In genomic region chr5:161498531-161498930, GRCh38 we compare ENCODE assay signal across 19 cellular contexts. TPM values are rescaled to one million over a fixed set of nuclear protein-coding genes. Genes with fewer than 3 reads are reported as not detected.
A peak's percentile ranks its signal among the peaks of the same experiment; 100 is the strongest.
DNase-seq lines count a peak whose midpoint lies in the region; TF ChIP-seq lines count a peak whose summit lies in the region.
"Had no signal": no experiment of that assay in that cellular context is flagged by ENCODE, and none has a peak within 500 bp of the region (broad histone marks: within the 10 kb centered on the region; RNA-seq: fewer than 3 reads in every experiment).

No MANE protein-coding gene starts in this region.

- in situ Hi-C loops in mammary epithelial cell (cut with MboI; ENCODE audit: low sequenced_read_pairs in 2 of 2) = no loop called here

- POLR2A ChIA-PET in MCF 10A (lab: Yijun Ruan, JAX) = no interaction called here

- H3K4me2 ChIP-seq in mammary epithelial cell (ENCODE audit: insufficient read depth, low read depth, low read length) = no peak overlapping the region
- H3K4me2 ChIP-seq: A549 had no signal

- H3K27me3 Mint-ChIP-seq in MCF 10A (ENCODE audit: insufficient read depth, unreplicated experiment) = peaks cover 15% of the 10 kb centered on the region
- H3K27me3 Mint-ChIP-seq: CD4-positive, alpha-beta T cell had no signal

- H3K9me3 ChIP-seq in mammary epithelial cell (replicated peaks; ENCODE audit: insufficient read depth, low read length) (no peaks in the 10 kb centered on the region), Peyer's patch (no peaks in the 10 kb centered on the region), left ventricle myocardium inferior (replicated peaks) (peaks cover 25% of the 10 kb centered on the region)
- H3K9me3 ChIP-seq: A549, Caco-2, HAP-1 had no signal

- BruUV-seq in MCF 10A (replicated peaks; lab: Mats Ljungman, UMichigan) (no TSS peak), mammary epithelial cell (replicated peaks; lab: Mats Ljungman, UMichigan) (no TSS peak)

- dilution Hi-C loops in mammary epithelial cell (cut with HindIII; ENCODE audit: low sequenced_read_pairs) = no loop called here

- 0% methylated on average over 1 of the region's 1 CpG for WGBS in mammary epithelial cell (ENCODE audit: low coverage, missing lambda C conversion rate)

- no peaks in the 10 kb centered on the region for H3K79me2 ChIP-seq in mammary epithelial cell (ENCODE audit: insufficient read depth, low read length)

- H3K4me3 ChIP-seq in mammary epithelial cell (replicated peaks in 1 of 3; ENCODE audit: insufficient read depth in 1 of 3, low read depth in 2 of 3, low read length in 3 of 3) = no peak overlapping the region
- no peak overlapping the region for H3K4me3 ChIP-seq in Peyer's patch
- no peak overlapping the region for H3K4me3 ChIP-seq in left ventricle myocardium inferior
- H3K4me3 ChIP-seq: A549, HAP-1 had no signal

- H3K36me3 ChIP-seq in mammary epithelial cell (ENCODE audit: insufficient read depth, low read length) = no peaks in the 10 kb centered on the region
- H3K36me3 ChIP-seq in Peyer's patch = no peaks in the 10 kb centered on the region
- H3K36me3 ChIP-seq in left ventricle myocardium inferior = no peaks in the 10 kb centered on the region
- H3K36me3 ChIP-seq: HAP-1 had no signal

- H3K4me1 ChIP-seq in mammary epithelial cell (ENCODE audit: insufficient read depth, low read length) = no peaks in the 10 kb centered on the region
- H3K4me1 ChIP-seq in Peyer's patch = no peaks in the 10 kb centered on the region
- H3K4me1 ChIP-seq in left ventricle myocardium inferior = no peaks in the 10 kb centered on the region
- H3K4me1 ChIP-seq: A549, Caco-2, HAP-1 had no signal

- no peak overlapping the region for H3K4me3 Mint-ChIP-seq in MCF 10A (ENCODE audit: unreplicated experiment)
- H3K4me3 Mint-ChIP-seq: CD4-positive, alpha-beta T cell had no signal

- no peaks in the 10 kb centered on the region for H3K36me3 Mint-ChIP-seq in MCF 10A (ENCODE audit: insufficient read depth, unreplicated experiment)

- DNase-seq in MCF 10A (ENCODE audit: unreplicated experiment) = peak; percentile 11
- DNase-seq in mammary epithelial cell = no peak
- DNase-seq in Peyer's patch = peak in 2 of 3 donors; percentile 60 to 71
- peak; percentile 37 for DNase-seq in myocyte (ENCODE audit: low read depth)
- DNase-seq in left ventricle myocardium inferior = no peak
- DNase-seq in NCI-H2171 (lab: John Stamatoyannopoulos, UW) = no peak
- DNase-seq in DMS 273 treated with DMSO at 0.1 percent for 48 hours (lab: John Stamatoyannopoulos, UW) = no peak
- DNase-seq: AML-193; Caco-2; CD4-positive, alpha-beta T cell; DMS153; DMS79; GDM1; GOT3 had no signal

- intact Hi-C loops in MCF 10A (cut with micrococcal nuclease) (no loop called here), mammary epithelial cell (cut with micrococcal nuclease) (no loop called here), left ventricle myocardium inferior (cut with micrococcal nuclease) (no loop called here)

- H3K27me3 ChIP-seq in mammary epithelial cell (ENCODE audit: insufficient read depth, low read length) (no peaks in the 10 kb centered on the region), Peyer's patch (no peaks in the 10 kb centered on the region), left ventricle myocardium inferior (ENCODE audit: low read depth) (no peaks in the 10 kb centered on the region)

- H4K20me1 ChIP-seq in mammary epithelial cell (ENCODE audit: insufficient read depth, low read length) = no peaks in the 10 kb centered on the region

- H3K27ac Mint-ChIP-seq in MCF 10A (ENCODE audit: low read depth, unreplicated experiment) = no peak overlapping the region
- H3K27ac Mint-ChIP-seq: CD4-positive, alpha-beta T cell had no signal

- CTCF ChIA-PET in MCF 10A (lab: Yijun Ruan, JAX) = no interaction called here
- CTCF ChIA-PET in mammary epithelial cell (lab: Charles Lee; ENCODE audit: low non-redundant PET) = no interaction called here

- H3K9ac ChIP-seq in mammary epithelial cell (ENCODE audit: insufficient read depth, low read length) = no peak overlapping the region

- no peak for TF ChIP-seq CTCF in MCF 10A (IDR thresholded peaks at IDR 0.05; ENCODE audit: unreplicated experiment)
- TF ChIP-seq CTCF in mammary epithelial cell (conservative IDR thresholded peaks at IDR 0.05 in 1 of 2, IDR thresholded peaks at IDR 0.05 in 1 of 2; ENCODE audit: extremely low read depth in 1 of 2, insufficient read depth in 1 of 2, low read depth in 1 of 2, low read length in 2 of 2) = no peak
- no peak for TF ChIP-seq CTCF in Peyer's patch (IDR thresholded peaks at IDR 0.05)
- no peak for TF ChIP-seq CTCF in left ventricle myocardium inferior (IDR thresholded peaks at IDR 0.05; ENCODE audit: borderline replicate concordance)

- H2AFZ ChIP-seq in mammary epithelial cell (ENCODE audit: low read depth, low read length) = no peak overlapping the region

- H3K27ac ChIP-seq in mammary epithelial cell (ENCODE audit: insufficient read depth, low read depth, low read length) = no peak overlapping the region
- H3K27ac ChIP-seq in Peyer's patch = no peak overlapping the region
- H3K27ac ChIP-seq in left ventricle myocardium inferior (replicated peaks) = no peak overlapping the region
- H3K27ac ChIP-seq: 22Rv1, A549, C4-2B had no signal

- peaks cover 5% of the 10 kb centered on the region for H3K4me1 Mint-ChIP-seq in MCF 10A (ENCODE audit: insufficient read depth, unreplicated experiment)

- H3K9me3 Mint-ChIP-seq in MCF 10A (ENCODE audit: unreplicated experiment) = peaks cover 7% of the 10 kb centered on the region

- no peak for TF ChIP-seq POLR2A in Peyer's patch (IDR thresholded peaks at IDR 0.05)

RNA-seq across cellular contexts. Expression of gene GABRB2, which starts 48.0 kb away (rescaled TPM):
- total RNA-seq in MCF 10A (2022) (not detected in 2 replicates), mammary epithelial cell (not detected), Peyer's patch (1 to 10 TPM in 3 of 4 donors, not detected in 1; 3.1 to 3.2 (median 3.2) TPM), myocyte (0.64 and 1.9 TPM in 2 replicates), left ventricle myocardium inferior (0.11 TPM)
- polyA plus RNA-seq in mammary epithelial cell = not detected
- polyA minus RNA-seq in mammary epithelial cell = not detected
- 0.01 TPM for polyA plus RNA-seq in myocyte (2012)
- total RNA-seq: Caco-2; CD4-positive, alpha-beta T cell had no signal
- polyA plus RNA-seq: A549, BJ had no signal

Comparison
In these comparisons a context has a peak if more than half of its experiments do, and no peak if none do; other contexts are left out.
1. DNase-seq: peak in MCF 10A (single experiment), Peyer's patch (2 of 3) and myocyte (single experiment); none in mammary epithelial cell (single experiment), left ventricle myocardium inferior (single experiment), NCI-H2171 (single experiment) and DMS 273 treated with DMSO at 0.1 percent for 48 hours (single experiment).